In genomic region chr4:37837446-37837845, GRCh38 we compare ENCODE assay signal across 11 cellular contexts. TPM values are rescaled to one million over a fixed set of nuclear protein-coding genes. Genes with fewer than 3 reads are reported as not detected.
DNase-seq lines count a peak whose midpoint lies in the region; ATAC-seq, FAIRE-seq and TF ChIP-seq lines count a peak whose summit lies in the region.
"Had no signal": no experiment of that assay in that cellular context is flagged by ENCODE, and none has a peak within 500 bp of the region (broad histone marks: within the 10 kb centered on the region; RNA-seq: fewer than 3 reads in every experiment).

No MANE protein-coding gene starts in this region.

- peaks cover 89% of the 10 kb centered on the region for H3K36me3 ChIP-seq in neutrophil
- peaks cover 4 to 10% of the 10 kb centered on the region in 2 donors for H3K36me3 ChIP-seq in small intestine (ENCODE audit: control insufficient read depth in 2 of 2, insufficient read depth in 2 of 2, low read length in 2 of 2)

- H3K4me1 Mint-ChIP-seq in central memory CD8-positive, alpha-beta T cell: peaks cover 21% of the 10 kb centered on the region

- FAIRE-seq in small intestine (lab: Jason Lieb, UNC): no peak

- H3K4me1 ChIP-seq in neutrophil (ENCODE audit: control insufficient read depth in 1 of 2, insufficient read depth in 1 of 2, low read depth in 1 of 2, low read length in 1 of 2): peaks cover 47 to 55% of the 10 kb centered on the region in 2 experiments
- no peaks in the 10 kb centered on the region for H3K4me1 ChIP-seq in small intestine (ENCODE audit: control insufficient read depth in 2 of 2, insufficient read depth in 1 of 2, low read depth in 1 of 2, low read length in 1 of 2)
- H3K4me1 ChIP-seq: SJSA1 had no signal

- H3K27ac Mint-ChIP-seq in central memory CD8-positive, alpha-beta T cell (ENCODE audit: low read depth): peak overlapping the region; percentile 6
- H3K27ac Mint-ChIP-seq: activated naive CD4-positive, alpha-beta T cell treated with anti-CD3 and anti-CD28 coated beads, Interleukin-2, amount 10 ng/mL, durations not matched to agents 7 days and 5 days had no signal

- H3K4me3 Mint-ChIP-seq in central memory CD8-positive, alpha-beta T cell: no peak overlapping the region
- H3K4me3 Mint-ChIP-seq: activated naive CD4-positive, alpha-beta T cell treated with anti-CD3 and anti-CD28 coated beads, Interleukin-2, amount 10 ng/mL, durations not matched to agents 7 days and 5 days had no signal

- no peaks in the 10 kb centered on the region for H3K27me3 Mint-ChIP-seq in central memory CD8-positive, alpha-beta T cell
- H3K27me3 Mint-ChIP-seq: activated naive CD4-positive, alpha-beta T cell treated with anti-CD3 and anti-CD28 coated beads, Interleukin-2, amount 10 ng/mL, durations not matched to agents 7 days and 5 days had no signal

- TF ChIP-seq POLR2A in erythroblast (IDR thresholded peaks at IDR 0.05; ENCODE audit: low read length): no peak

- ATAC-seq in central memory CD8-positive, alpha-beta T cell (replicated peaks; ENCODE audit: extremely low read depth, poor library complexity, severe bottlenecking): no peak
- ATAC-seq in GM21447 (IDR thresholded peaks at IDR 0.05; ENCODE audit: unreplicated experiment): no peak

- no peak overlapping the region for H3K4me3 ChIP-seq in neutrophil (ENCODE audit: low read depth in 1 of 2, low read length in 1 of 2)
- no peak overlapping the region for H3K4me3 ChIP-seq in small intestine (ENCODE audit: low read depth in 1 of 2, low read length in 2 of 2)
- H3K4me3 ChIP-seq: SJSA1 had no signal

- H3K36me3 Mint-ChIP-seq in central memory CD8-positive, alpha-beta T cell (ENCODE audit: insufficient read depth): peaks cover 29% of the 10 kb centered on the region

- DNase-seq in ELR (ENCODE audit: low read depth) (peak; percentile 89), NCI-H226 (peak; percentile 93), small intestine (no peak), erythroblast (lab: John Stamatoyannopoulos, UW) (no peak), NCI-H446 (lab: John Stamatoyannopoulos, UW) (no peak)
- no peak for DNase-seq in central memory CD8-positive, alpha-beta T cell (ENCODE audit: low spot score in 2 of 2)
- DNase-seq: activated naive CD4-positive, alpha-beta T cell treated with anti-CD3 and anti-CD28 coated beads, Interleukin-2, amount 10 ng/mL, durations not matched to agents 7 days and 5 days; NCI-H1048 had no signal

- H3K27me3 ChIP-seq in neutrophil (no peaks in the 10 kb centered on the region), small intestine (ENCODE audit: control insufficient read depth in 2 of 2, insufficient read depth in 2 of 2, low read length in 2 of 2) (no peaks in the 10 kb centered on the region)
- H3K27me3 ChIP-seq: SJSA1 had no signal

- H3K27ac ChIP-seq in neutrophil: peak overlapping the region; percentile 81
- H3K27ac ChIP-seq in small intestine (ENCODE audit: low read depth in 1 of 2, low read length in 1 of 2): no peak overlapping the region
- H3K27ac ChIP-seq: SJSA1 had no signal

- H3K9me3 ChIP-seq in neutrophil: no peaks in the 10 kb centered on the region
- no peaks in the 10 kb centered on the region for H3K9me3 ChIP-seq in small intestine (ENCODE audit: control insufficient read depth, low read depth)
- H3K9me3 ChIP-seq: SJSA1 had no signal

- TF ChIP-seq CTCF in neutrophil (IDR thresholded peaks at IDR 0.05): no peak

- H3K9me3 Mint-ChIP-seq in central memory CD8-positive, alpha-beta T cell: no peaks in the 10 kb centered on the region
- H3K9me3 Mint-ChIP-seq: activated naive CD4-positive, alpha-beta T cell treated with anti-CD3 and anti-CD28 coated beads, Interleukin-2, amount 10 ng/mL, durations not matched to agents 7 days and 5 days had no signal

- 48 to 90% (median 70%) methylated on average over 2 of the region's 2 CpGs for WGBS in small intestine, 3 donors

RNA-seq across cellular contexts. Expression of gene PGM2, which starts 11.0 kb away (rescaled TPM):
- 10 to 100 TPM in 1 of 3 donors, 1 to 10 TPM in 2; 6.3 to 16.8 (median 7.0) TPM for polyA plus RNA-seq in small intestine

RNA-seq across cellular contexts. Expression of gene TBC1D1, which starts 53.4 kb away (rescaled TPM):
- 10 to 100 TPM; 38.3 to 43.8 (median 39.1) TPM for polyA plus RNA-seq in small intestine

Comparison
In these comparisons a context has a peak if more than half of its experiments do, and no peak if none do; other contexts are left out.
1. DNase-seq: peak in ELR (single experiment) and NCI-H226 (single experiment); none in central memory CD8-positive, alpha-beta T cell (0 of 2), small intestine (single experiment), erythroblast (0 of 2) and NCI-H446 (0 of 2).